ENCODE assay signal across 19 cellular contexts in the genomic region with DNA sequence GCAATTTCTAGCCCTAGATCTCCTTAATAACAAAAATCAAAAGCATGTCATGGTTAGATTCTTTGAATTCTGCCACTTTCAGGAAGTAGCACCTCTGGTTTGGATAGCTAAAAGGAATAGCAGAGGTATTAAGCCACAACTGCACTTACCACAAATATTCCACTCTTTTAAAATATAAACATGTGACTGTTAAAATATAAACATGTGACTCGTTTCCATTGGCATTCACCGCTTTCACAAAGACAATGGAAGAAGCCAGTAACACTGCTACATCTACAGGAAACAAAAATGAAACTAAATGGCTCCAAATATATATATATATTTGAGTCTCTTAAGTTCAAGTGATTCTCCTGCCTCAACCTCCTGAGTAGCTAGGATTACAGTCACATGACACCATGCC.
DNase-seq lines count a peak whose midpoint lies in the region; ATAC-seq and TF ChIP-seq lines count a peak whose summit lies in the region.
"Had no signal": no experiment of that assay in that cellular context is flagged by ENCODE, and none has a peak within 500 bp of the region (broad histone marks: within the 10 kb centered on the region; RNA-seq: fewer than 3 reads in every experiment).

No MANE protein-coding gene starts in this region.

- H3K36me3 ChIP-seq in RWPE2 (ENCODE audit: low read depth) (no peaks in the 10 kb centered on the region), skeletal muscle satellite cell (ENCODE audit: insufficient read depth, low read length) (no peaks in the 10 kb centered on the region)
- H3K36me3 ChIP-seq: ascending aorta had no signal

- ATAC-seq in RWPE2 (ENCODE audit: low read depth) (peak; percentile 11; the same call in 1 of the 3 replicates), HG02798 (IDR thresholded peaks at IDR 0.05; ENCODE audit: poor library complexity, unreplicated experiment) (no peak)
- ATAC-seq: left ventricle myocardium superior had no signal

- no peaks in the 10 kb centered on the region for H3K9me3 ChIP-seq in RWPE2 (ENCODE audit: severe bottlenecking)
- H3K9me3 ChIP-seq in skeletal muscle satellite cell (replicated peaks; ENCODE audit: low read length) = no peaks in the 10 kb centered on the region
- H3K9me3 ChIP-seq: ascending aorta had no signal

- H3K27me3 ChIP-seq in RWPE2 (ENCODE audit: insufficient read depth, poor library complexity, severe bottlenecking) (no peaks in the 10 kb centered on the region), skeletal muscle satellite cell (ENCODE audit: control insufficient read depth, insufficient read depth, low read length) (no peaks in the 10 kb centered on the region)
- H3K27me3 ChIP-seq: ascending aorta, hepatocyte had no signal

- peak overlapping the region; percentile 32 for H3K9ac ChIP-seq in skeletal muscle satellite cell (ENCODE audit: low read depth, low read length)

- H3K4me3 Mint-ChIP-seq in activated naive CD8-positive, alpha-beta T cell treated with anti-CD3 and anti-CD28 coated beads for 36 hours = no peak overlapping the region
- H3K4me3 Mint-ChIP-seq: activated T-cell treated with anti-CD3 and anti-CD28 coated beads, Interleukin-2, amount 50 U/mL, for 24 hours; endodermal cell; IgD-negative memory B cell; T-helper 1 cell treated with Interleukin-12 subunit alpha and Interleukin-12 subunit beta and Interleukin-4 antibody, amounts not matched to agents 30 μg/mL and 1 μg/mL, for 36 hours had no signal

- H3K4me1 ChIP-seq in RWPE2 (ENCODE audit: insufficient read depth, poor library complexity, severe bottlenecking) = peaks cover 31% of the 10 kb centered on the region
- H3K4me1 ChIP-seq in skeletal muscle satellite cell (ENCODE audit: control insufficient read depth, insufficient read depth, low read length) = peaks cover 41% of the 10 kb centered on the region
- H3K4me1 ChIP-seq: ascending aorta had no signal

- peak overlapping the region; percentile 59 for H3K4me2 ChIP-seq in skeletal muscle satellite cell (ENCODE audit: low read length)
- H3K4me2 ChIP-seq: hepatocyte had no signal

- H3K9me3 Mint-ChIP-seq in activated naive CD8-positive, alpha-beta T cell treated with anti-CD3 and anti-CD28 coated beads for 36 hours = peaks cover 3% of the 10 kb centered on the region
- H3K9me3 Mint-ChIP-seq: endodermal cell had no signal

- DNase-seq in EL (peak; percentile 89), RWPE2 (ENCODE audit: low spot score) (no peak), fibroblast of gingiva (ENCODE audit: low read depth) (peak; percentile 76), T-helper 1 cell (no peak)
- no peak for DNase-seq in activated naive CD8-positive, alpha-beta T cell treated with anti-CD3 and anti-CD28 coated beads for 36 hours
- DNase-seq: activated T-cell treated with anti-CD3 and anti-CD28 coated beads, Interleukin-2, amount 50 U/mL, for 24 hours; Calu3; endodermal cell; left ventricle myocardium superior; NCI-H1417 treated with DMSO at 0.1 percent for 48 hours; NCI-H446 treated with DMSO at 0.1 percent for 48 hours; OCI-M1; small intestine had no signal

- no peak overlapping the region for H3K27ac ChIP-seq in RWPE2 (ENCODE audit: poor library complexity, severe bottlenecking)
- H3K27ac ChIP-seq: ascending aorta, hepatocyte had no signal

- no peak overlapping the region for H3K27ac Mint-ChIP-seq in activated naive CD8-positive, alpha-beta T cell treated with anti-CD3 and anti-CD28 coated beads for 36 hours
- H3K27ac Mint-ChIP-seq: activated T-cell treated with anti-CD3 and anti-CD28 coated beads, Interleukin-2, amount 50 U/mL, for 24 hours; endodermal cell; IgD-negative memory B cell; T-helper 1 cell treated with Interleukin-12 subunit alpha and Interleukin-12 subunit beta and Interleukin-4 antibody, amounts not matched to agents 30 μg/mL and 1 μg/mL, for 36 hours had no signal

- no peak for TF ChIP-seq CTCF in RWPE2 (IDR thresholded peaks at IDR 0.05; ENCODE audit: poor library complexity, severe bottlenecking)

- H3K27me3 Mint-ChIP-seq in activated naive CD8-positive, alpha-beta T cell treated with anti-CD3 and anti-CD28 coated beads for 36 hours = no peaks in the 10 kb centered on the region
- H3K27me3 Mint-ChIP-seq: activated T-cell treated with anti-CD3 and anti-CD28 coated beads, Interleukin-2, amount 50 U/mL, for 24 hours; IgD-negative memory B cell had no signal

- H3K4me1 Mint-ChIP-seq in activated naive CD8-positive, alpha-beta T cell treated with anti-CD3 and anti-CD28 coated beads for 36 hours = no peaks in the 10 kb centered on the region

- H3K4me3 ChIP-seq in RWPE2 (ENCODE audit: severe bottlenecking) (no peak overlapping the region), skeletal muscle satellite cell (ENCODE audit: low read length) (no peak overlapping the region)
- H3K4me3 ChIP-seq: ascending aorta, hepatocyte had no signal

- peaks cover 9% of the 10 kb centered on the region for H3K36me3 Mint-ChIP-seq in activated naive CD8-positive, alpha-beta T cell treated with anti-CD3 and anti-CD28 coated beads for 36 hours

Comparison
In these comparisons a context has a peak if more than half of its experiments do, and no peak if none do; other contexts are left out.
1. DNase-seq: peak in EL (single experiment) and fibroblast of gingiva (single experiment); none in RWPE2 (single experiment), activated naive CD8-positive, alpha-beta T cell treated with anti-CD3 and anti-CD28 coated beads for 36 hours (single experiment) and T-helper 1 cell (0 of 5).